In the genomic region with DNA sequence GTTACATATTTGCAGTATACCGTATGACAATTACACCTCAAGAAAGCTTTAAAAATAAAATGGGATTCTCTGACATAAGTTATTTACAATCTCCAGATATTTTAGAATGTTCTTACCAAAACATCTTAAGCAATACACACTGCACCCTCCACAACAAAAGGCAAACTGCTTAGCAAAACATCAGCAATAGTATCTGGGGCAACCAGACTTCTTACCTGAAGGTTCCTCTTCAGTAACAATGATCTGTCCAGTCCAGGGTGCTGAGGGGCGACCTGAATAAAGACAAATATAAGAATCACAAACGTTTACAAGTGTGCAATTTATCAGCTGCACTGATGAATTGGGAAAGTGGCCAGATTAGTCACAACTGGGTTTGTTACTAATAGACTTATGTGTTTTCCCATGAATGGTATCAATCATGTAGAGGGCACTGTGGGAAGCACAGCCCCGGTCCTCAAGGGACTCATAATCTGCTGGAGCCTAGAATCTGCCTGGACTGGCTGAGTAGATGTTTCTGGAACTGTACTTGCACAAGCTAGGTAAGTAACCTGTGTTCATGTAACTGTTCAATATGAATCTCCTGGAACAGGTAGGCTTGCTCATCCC, we compare ENCODE assay signal across 14 cellular contexts.
DNase-seq lines count a peak whose midpoint lies in the region; ATAC-seq, FAIRE-seq and TF ChIP-seq lines count a peak whose summit lies in the region.
"Had no signal": no experiment of that assay in that cellular context is flagged by ENCODE, and none has a peak within 500 bp of the region (broad histone marks: within the 10 kb centered on the region; RNA-seq: fewer than 3 reads in every experiment).

No MANE protein-coding gene starts in this region.

- no peak overlapping the region for H3K27ac Mint-ChIP-seq in GM23338
- H3K27ac Mint-ChIP-seq: CD8-positive, alpha-beta memory T cell; natural killer cell had no signal

- DNase-seq in AG10803 (ENCODE audit: low read depth), result peak; percentile 29
- no peak for DNase-seq in GM23338 (ENCODE audit: low spot score)
- DNase-seq in RWPE1 (ENCODE audit: low spot score), result peak; percentile 30
- DNase-seq in foreskin keratinocyte, result peak; percentile 15 to 25
- no peak for DNase-seq in midbrain (lab: John Stamatoyannopoulos, UW)
- no peak for DNase-seq in activated T-cell treated with anti-CD3 and anti-CD28 coated beads, Interleukin-2, amount 50 U/mL, for 4 hours
- DNase-seq in mucosa of gallbladder (ENCODE audit: low spot score), result no peak
- DNase-seq in GM12891 (ENCODE audit: insufficient read length, low spot score), result no peak
- DNase-seq: activated CD4-positive, CD25-positive, alpha-beta regulatory T cell treated with anti-CD3 and anti-CD28 coated beads, Interleukin-2, amount 50 U/mL, for 72 hours; CD8-positive, alpha-beta memory T cell; left colon; natural killer cell; NK-92 treated with Interleukin-12 subunit alpha and Interleukin-12 subunit beta, amount 100 ng/mL, for 24 hours had no signal

- no peaks in the 10 kb centered on the region for H3K27me3 ChIP-seq in GM23338 (ENCODE audit: insufficient read depth)
- no peaks in the 10 kb centered on the region for H3K27me3 ChIP-seq in foreskin keratinocyte

- H3K9me2 ChIP-seq in GM23338 (ENCODE audit: insufficient read depth), result no peaks in the 10 kb centered on the region; the same call in 1 of the 2 replicates

- H3K36me3 Mint-ChIP-seq in GM23338 (ENCODE audit: low read depth), result no peaks in the 10 kb centered on the region
- no peaks in the 10 kb centered on the region for H3K36me3 Mint-ChIP-seq in activated T-cell treated with anti-CD3 and anti-CD28 coated beads, Interleukin-2, amount 50 U/mL, for 4 hours (ENCODE audit: insufficient read depth)
- H3K36me3 Mint-ChIP-seq: CD8-positive, alpha-beta memory T cell; natural killer cell had no signal

- no peaks in the 10 kb centered on the region for H4K20me1 ChIP-seq in GM23338 (replicated peaks; ENCODE audit: insufficient read depth)

- H3K4me2 ChIP-seq in GM23338, result no peak overlapping the region

- POLR2A ChIA-PET in RWPE1 (lab: Yijun Ruan, JAX; ENCODE audit: low non-redundant PET), result no interaction called here

- H3K4me3 Mint-ChIP-seq in GM23338, result no peak overlapping the region
- no peak overlapping the region for H3K4me3 Mint-ChIP-seq in activated T-cell treated with anti-CD3 and anti-CD28 coated beads, Interleukin-2, amount 50 U/mL, for 4 hours
- H3K4me3 Mint-ChIP-seq: CD8-positive, alpha-beta memory T cell; natural killer cell had no signal

- CTCF ChIA-PET in RWPE1 (lab: Yijun Ruan, JAX), result interaction anchor here (0.6 to 1.2 kb wide), 3 partner anchors 20 to 840 kb away, joined by 3 read pairs; no protein-coding TSS in a partner anchor

- H3K27ac ChIP-seq in GM23338 (ENCODE audit: low read depth), result no peak overlapping the region
- no peak overlapping the region for H3K27ac ChIP-seq in RWPE1
- no peak overlapping the region for H3K27ac ChIP-seq in foreskin keratinocyte

- H2AFZ ChIP-seq in GM23338, result peak overlapping the region; percentile 23

- no peak overlapping the region for H3K4me3 ChIP-seq in AG10803 (ENCODE audit: low read length)
- H3K4me3 ChIP-seq in GM23338, result no peak overlapping the region

- H3K9me3 Mint-ChIP-seq in GM23338, result 0 out of 3 replicates have a peak, but pooled peaks cover 2% of the 10 kb centered on the region
- H3K9me3 Mint-ChIP-seq in activated T-cell treated with anti-CD3 and anti-CD28 coated beads, Interleukin-2, amount 50 U/mL, for 4 hours, result no peaks in the 10 kb centered on the region
- H3K9me3 Mint-ChIP-seq: CD8-positive, alpha-beta memory T cell; natural killer cell had no signal

- FAIRE-seq in GM12891 (lab: Jason Lieb, UNC), result no peak

- peaks cover 2% of the 10 kb centered on the region for H3K4me1 Mint-ChIP-seq in GM23338
- peaks cover 2% of the 10 kb centered on the region for H3K4me1 Mint-ChIP-seq in activated T-cell treated with anti-CD3 and anti-CD28 coated beads, Interleukin-2, amount 50 U/mL, for 4 hours (ENCODE audit: low read depth)

- no peak for TF ChIP-seq POLR2A in GM12891 (IDR thresholded peaks at IDR 0.05; ENCODE audit: low read depth, low read length)

- no peak for ATAC-seq in GM23338
- ATAC-seq in foreskin keratinocyte, result peak; percentile 82
- no peak for ATAC-seq in activated T-cell treated with anti-CD3 and anti-CD28 coated beads, Interleukin-2, amount 50 U/mL, for 4 hours
- ATAC-seq: left colon, natural killer cell, sciatic nerve had no signal

- TF ChIP-seq CTCF in AG10803 (conservative IDR thresholded peaks at IDR 0.05; ENCODE audit: low read length) (no peak), GM23338 (conservative IDR thresholded peaks at IDR 0.05; ENCODE audit: low read depth in 2 of 2) (no peak), RWPE1 (conservative IDR thresholded peaks at IDR 0.05; ENCODE audit: low read depth) (no peak), foreskin keratinocyte (conservative IDR thresholded peaks at IDR 0.05) (no peak)

- H3K36me3 ChIP-seq in GM23338 (ENCODE audit: insufficient read depth), result no peaks in the 10 kb centered on the region

- H3K27me3 Mint-ChIP-seq in GM23338 (ENCODE audit: insufficient read depth, low read depth, poor library complexity), result no peaks in the 10 kb centered on the region
- no peaks in the 10 kb centered on the region for H3K27me3 Mint-ChIP-seq in activated T-cell treated with anti-CD3 and anti-CD28 coated beads, Interleukin-2, amount 50 U/mL, for 4 hours (ENCODE audit: low read depth)

- H3F3A ChIP-seq in GM23338 (replicated peaks; ENCODE audit: low read depth), result no peaks in the 10 kb centered on the region

- H3K79me2 ChIP-seq in GM23338 (replicated peaks; ENCODE audit: insufficient read depth), result no peaks in the 10 kb centered on the region

- H3K4me1 ChIP-seq in GM23338 (ENCODE audit: insufficient read depth) (no peaks in the 10 kb centered on the region), foreskin keratinocyte (no peaks in the 10 kb centered on the region)

TF ChIP-seq in GM23338, 12 proteins besides CTCF, POLR2A, EP300 and RAD21 (continues in another document):
- TF ChIP-seq CREB1 (CRISPR knock-in tag; IDR thresholded peaks at IDR 0.05; ENCODE audit: low read depth) (no peak), JUNB (IDR thresholded peaks at IDR 0.05; ENCODE audit: unreplicated experiment) (no peak)

TF ChIP-seq in GM12891, 5 proteins besides CTCF, POLR2A, EP300 and RAD21:
- TF ChIP-seq PAX5 (IDR thresholded peaks at IDR 0.05; ENCODE audit: insufficient read depth, low read length, severe bottlenecking) (no peak), TAF1 (IDR thresholded peaks at IDR 0.05; ENCODE audit: low read depth, low read length) (no peak), POLR2AphosphoS5 (IDR thresholded peaks at IDR 0.05; ENCODE audit: low read depth, low read length) (no peak), POU2F2 (IDR thresholded peaks at IDR 0.05; ENCODE audit: low read depth, low read length) (no peak), SPI1 (IDR thresholded peaks at IDR 0.05; ENCODE audit: low read depth, low read length) (no peak)

Comparison
In these comparisons a context has a peak if more than half of its experiments do, and no peak if none do; other contexts are left out.
1. DNase-seq: peak in AG10803 (single experiment), RWPE1 (single experiment) and foreskin keratinocyte (2 of 2); none in GM23338 (single experiment), midbrain (single experiment), activated T-cell treated with anti-CD3 and anti-CD28 coated beads, Interleukin-2, amount 50 U/mL, for 4 hours (single experiment), mucosa of gallbladder (single experiment) and GM12891 (single experiment).